9 cellular contexts compared by ENCODE assay signal in the genomic region with DNA sequence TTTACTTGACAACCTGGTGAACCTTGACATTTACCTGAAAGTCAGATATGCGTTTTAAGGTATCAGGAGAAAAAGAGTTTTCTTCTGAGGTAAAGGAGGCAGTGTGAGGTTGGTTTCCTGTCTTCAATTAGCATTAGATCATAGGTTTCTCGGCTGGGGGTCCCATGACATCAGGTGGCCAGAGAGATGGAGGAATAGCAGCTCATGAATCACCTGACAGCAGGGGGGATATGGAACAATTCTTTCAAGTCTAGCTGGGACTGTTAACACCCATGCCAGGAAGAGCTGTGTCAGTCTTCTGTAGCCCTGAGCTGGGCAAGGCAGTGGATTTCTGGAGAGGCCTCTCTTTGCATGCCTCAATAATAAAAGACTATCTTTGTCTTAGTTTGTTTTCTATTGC.
DNase-seq lines count a peak whose midpoint lies in the region; ATAC-seq and TF ChIP-seq lines count a peak whose summit lies in the region.
"Had no signal": no experiment of that assay in that cellular context is flagged by ENCODE, and none has a peak within 500 bp of the region (broad histone marks: within the 10 kb centered on the region; RNA-seq: fewer than 3 reads in every experiment).

No MANE protein-coding gene starts in this region.

- no peaks in the 10 kb centered on the region for H3K27me3 ChIP-seq in SK-N-SH (ENCODE audit: insufficient read depth)

- no peak for TF ChIP-seq RAD21 in SK-N-SH (IDR thresholded peaks at IDR 0.05; ENCODE audit: low read length)

- H3K9ac ChIP-seq in SK-N-SH = no peak overlapping the region

- peaks cover 7% of the 10 kb centered on the region for H3K27me3 Mint-ChIP-seq in stimulated activated naive CD8-positive, alpha-beta T cell treated with anti-CD3 and anti-CD28 coated beads, Interleukin-15, amount 100 ng/mL, for 72 hours

- no peaks in the 10 kb centered on the region for H3K36me3 ChIP-seq in SK-N-SH (replicated peaks in 1 of 2; ENCODE audit: control insufficient read depth in 1 of 2, insufficient read depth in 2 of 2, low read length in 1 of 2)

- no peak overlapping the region for H2AFZ ChIP-seq in SK-N-SH (ENCODE audit: low read depth)

- ATAC-seq in SK-N-SH treated with all-trans-retinoic acid at 6 μM for 48 hours = no peak
- ATAC-seq in HG03342 (IDR thresholded peaks at IDR 0.05; ENCODE audit: unreplicated experiment) = peak; percentile 26
- ATAC-seq in stimulated activated naive CD8-positive, alpha-beta T cell treated with anti-CD3 and anti-CD28 coated beads, Interleukin-15, amount 100 ng/mL, for 72 hours = peak; percentile 62
- ATAC-seq in HG02840 (IDR thresholded peaks at IDR 0.05; ENCODE audit: low FRiP score, unreplicated experiment) = no peak

- no peaks in the 10 kb centered on the region for H3K9me3 ChIP-seq in SK-N-SH

- peaks cover 27% of the 10 kb centered on the region for H3F3A ChIP-seq in SK-N-SH (replicated peaks; ENCODE audit: insufficient read depth)

- no peaks in the 10 kb centered on the region for H4K20me1 ChIP-seq in SK-N-SH (ENCODE audit: insufficient read depth)

- no peak for TF ChIP-seq CTCF in SK-N-SH (IDR thresholded peaks at IDR 0.05)

- peaks cover 64% of the 10 kb centered on the region for H3K4me1 Mint-ChIP-seq in stimulated activated naive CD8-positive, alpha-beta T cell treated with anti-CD3 and anti-CD28 coated beads, Interleukin-15, amount 100 ng/mL, for 72 hours

- no peaks in the 10 kb centered on the region for H3K79me2 ChIP-seq in SK-N-SH (ENCODE audit: insufficient read depth)

- peak overlapping the region; percentile 2 to 95 for H3K27ac Mint-ChIP-seq in stimulated activated naive CD8-positive, alpha-beta T cell treated with anti-CD3 and anti-CD28 coated beads, Interleukin-15, amount 100 ng/mL, for 72 hours

- H3K4me3 ChIP-seq in SK-N-SH (ENCODE audit: low read depth in 2 of 2, low read length in 1 of 2) = no peak overlapping the region

- no peaks in the 10 kb centered on the region for H3K9me2 ChIP-seq in SK-N-SH

- no peak; a peak in 1 of 4 replicates for TF ChIP-seq EP300 in SK-N-SH (IDR thresholded peaks at IDR 0.05; ENCODE audit: borderline replicate concordance in 1 of 2, low read depth in 1 of 2, low read length in 1 of 2)

- 72% methylated on average over 2 of the region's 2 CpGs for WGBS in SK-N-SH (ENCODE audit: low lambda C conversion rate)

- H3K4me1 ChIP-seq in SK-N-SH (ENCODE audit: control insufficient read depth in 1 of 2, insufficient read depth in 2 of 2, low read depth in 1 of 2, low read length in 1 of 2) = peaks cover 10 to 50% of the 10 kb centered on the region in 2 experiments

- CTCF ChIA-PET in SK-N-SH (lab: Yijun Ruan, JAX) = no interaction called here

- peak overlapping the region; percentile 27 to 48 for H3K4me3 Mint-ChIP-seq in stimulated activated naive CD8-positive, alpha-beta T cell treated with anti-CD3 and anti-CD28 coated beads, Interleukin-15, amount 100 ng/mL, for 72 hours

- no peak overlapping the region for H3K4me2 ChIP-seq in SK-N-SH

- peak overlapping the region in 1 of 2 experiments; percentile 67; a peak in 2 of 4 replicates for H3K27ac ChIP-seq in SK-N-SH (ENCODE audit: low read depth in 2 of 2, low read length in 1 of 2)
- H3K27ac ChIP-seq: epithelial cell of prostate had no signal

- DNase-seq in SK-N-SH = no peak
- DNase-seq in brain pericyte (ENCODE audit: low read depth, low spot score) = peak; percentile 33
- peak in 1 of 2 donors; percentile 28 for DNase-seq in stimulated activated naive CD8-positive, alpha-beta T cell treated with anti-CD3 and anti-CD28 coated beads, Interleukin-15, amount 100 ng/mL, for 72 hours
- DNase-seq in stimulated activated CD4-positive, alpha-beta T cell treated with anti-CD3 and anti-CD28 coated beads, Interleukin-4, amount 100 ng/mL, for 24 hours = no peak
- no peak for DNase-seq in D341Med (ENCODE audit: low spot score)

- POLR2A ChIA-PET in SK-N-SH (lab: Yijun Ruan, JAX) = no interaction called here

- H3K9me3 Mint-ChIP-seq in stimulated activated naive CD8-positive, alpha-beta T cell treated with anti-CD3 and anti-CD28 coated beads, Interleukin-15, amount 100 ng/mL, for 72 hours = no peaks in the 10 kb centered on the region

TF ChIP-seq in SK-N-SH, 30 proteins besides CTCF, POLR2A, EP300 and RAD21:
- TF ChIP-seq MAX (IDR thresholded peaks at IDR 0.05; ENCODE audit: low read depth) (no peak), PBX3 (IDR thresholded peaks at IDR 0.05) (no peak), FOXJ3 (CRISPR knock-in tag; IDR thresholded peaks at IDR 0.05) (no peak), FOSL2 (IDR thresholded peaks at IDR 0.05; ENCODE audit: borderline replicate concordance, low read depth) (0 out of 2 replicates have a peak, but pooled peaks have one; percentile 26), TCF12 (IDR thresholded peaks at IDR 0.05) (peak; percentile 37; the same call in 1 of the 2 replicates), USF2 (IDR thresholded peaks at IDR 0.05; ENCODE audit: borderline replicate concordance, low read depth, low read length) (no peak)

TF ChIP-seq in SK-N-SH treated with all-trans-retinoic acid at 6 μM for 48 hours, 23 proteins besides CTCF, POLR2A, EP300 and RAD21 (continues in another document):
- no peak for TF ChIP-seq ZFP3 (CRISPR knock-in tag; IDR thresholded peaks at IDR 0.05)
- TF ChIP-seq OSR1 (CRISPR knock-in tag; IDR thresholded peaks at IDR 0.05) = no peak
- TF ChIP-seq RARB (CRISPR knock-in tag; IDR thresholded peaks at IDR 0.05) = no peak
- TF ChIP-seq, protein P1, sequence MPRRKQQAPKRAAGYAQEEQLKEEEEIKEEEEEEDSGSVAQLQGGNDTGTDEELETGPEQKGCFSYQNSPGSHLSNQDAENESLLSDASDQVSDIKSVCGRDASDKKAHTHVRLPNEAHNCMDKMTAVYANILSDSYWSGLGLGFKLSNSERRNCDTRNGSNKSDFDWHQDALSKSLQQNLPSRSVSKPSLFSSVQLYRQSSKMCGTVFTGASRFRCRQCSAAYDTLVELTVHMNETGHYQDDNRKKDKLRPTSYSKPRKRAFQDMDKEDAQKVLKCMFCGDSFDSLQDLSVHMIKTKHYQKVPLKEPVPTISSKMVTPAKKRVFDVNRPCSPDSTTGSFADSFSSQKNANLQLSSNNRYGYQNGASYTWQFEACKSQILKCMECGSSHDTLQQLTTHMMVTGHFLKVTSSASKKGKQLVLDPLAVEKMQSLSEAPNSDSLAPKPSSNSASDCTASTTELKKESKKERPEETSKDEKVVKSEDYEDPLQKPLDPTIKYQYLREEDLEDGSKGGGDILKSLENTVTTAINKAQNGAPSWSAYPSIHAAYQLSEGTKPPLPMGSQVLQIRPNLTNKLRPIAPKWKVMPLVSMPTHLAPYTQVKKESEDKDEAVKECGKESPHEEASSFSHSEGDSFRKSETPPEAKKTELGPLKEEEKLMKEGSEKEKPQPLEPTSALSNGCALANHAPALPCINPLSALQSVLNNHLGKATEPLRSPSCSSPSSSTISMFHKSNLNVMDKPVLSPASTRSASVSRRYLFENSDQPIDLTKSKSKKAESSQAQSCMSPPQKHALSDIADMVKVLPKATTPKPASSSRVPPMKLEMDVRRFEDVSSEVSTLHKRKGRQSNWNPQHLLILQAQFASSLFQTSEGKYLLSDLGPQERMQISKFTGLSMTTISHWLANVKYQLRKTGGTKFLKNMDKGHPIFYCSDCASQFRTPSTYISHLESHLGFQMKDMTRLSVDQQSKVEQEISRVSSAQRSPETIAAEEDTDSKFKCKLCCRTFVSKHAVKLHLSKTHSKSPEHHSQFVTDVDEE (CRISPR knock-in tag; IDR thresholded peaks at IDR 0.05) = no peak
- TF ChIP-seq CSDC2 (CRISPR knock-in tag; IDR thresholded peaks at IDR 0.05) = no peak
- no peak for TF ChIP-seq SNAI2 (CRISPR knock-in tag; IDR thresholded peaks at IDR 0.05)
- TF ChIP-seq TOX (CRISPR knock-in tag; IDR thresholded peaks at IDR 0.05; ENCODE audit: borderline replicate concordance) = no peak
- TF ChIP-seq ISL1 (CRISPR knock-in tag; IDR thresholded peaks at IDR 0.05) = no peak
- TF ChIP-seq BACH2 (CRISPR knock-in tag; IDR thresholded peaks at IDR 0.05; ENCODE audit: borderline replicate concordance) = no peak
- no peak for TF ChIP-seq ESRRG (CRISPR knock-in tag; IDR thresholded peaks at IDR 0.05)
- TF ChIP-seq, protein P2, sequence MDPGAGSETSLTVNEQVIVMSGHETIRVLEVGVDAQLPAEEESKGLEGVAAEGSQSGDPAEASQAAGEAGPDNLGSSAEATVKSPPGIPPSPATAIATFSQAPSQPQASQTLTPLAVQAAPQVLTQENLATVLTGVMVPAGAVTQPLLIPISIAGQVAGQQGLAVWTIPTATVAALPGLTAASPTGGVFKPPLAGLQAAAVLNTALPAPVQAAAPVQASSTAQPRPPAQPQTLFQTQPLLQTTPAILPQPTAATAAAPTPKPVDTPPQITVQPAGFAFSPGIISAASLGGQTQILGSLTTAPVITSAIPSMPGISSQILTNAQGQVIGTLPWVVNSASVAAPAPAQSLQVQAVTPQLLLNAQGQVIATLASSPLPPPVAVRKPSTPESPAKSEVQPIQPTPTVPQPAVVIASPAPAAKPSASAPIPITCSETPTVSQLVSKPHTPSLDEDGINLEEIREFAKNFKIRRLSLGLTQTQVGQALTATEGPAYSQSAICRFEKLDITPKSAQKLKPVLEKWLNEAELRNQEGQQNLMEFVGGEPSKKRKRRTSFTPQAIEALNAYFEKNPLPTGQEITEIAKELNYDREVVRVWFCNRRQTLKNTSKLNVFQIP (CRISPR knock-in tag; IDR thresholded peaks at IDR 0.05; ENCODE audit: borderline replicate concordance, low read depth) = no peak
- no peak for TF ChIP-seq PATZ1 (CRISPR knock-in tag; IDR thresholded peaks at IDR 0.05; ENCODE audit: borderline replicate concordance)

Comparison
In these comparisons a context has a peak if more than half of its experiments do, and no peak if none do; other contexts are left out.
1. ATAC-seq: peak in HG03342 (single experiment) and stimulated activated naive CD8-positive, alpha-beta T cell treated with anti-CD3 and anti-CD28 coated beads, Interleukin-15, amount 100 ng/mL, for 72 hours (single experiment); none in SK-N-SH treated with all-trans-retinoic acid at 6 μM for 48 hours (single experiment) and HG02840 (single experiment).